11 cellular contexts compared by ENCODE assay signal in genomic region chr6:167122827-167123657, GRCh38. TPM values are rescaled to one million over a fixed set of nuclear protein-coding genes. Genes with fewer than 3 reads are reported as not detected.
DNase-seq lines count a peak whose midpoint lies in the region; ATAC-seq and TF ChIP-seq lines count a peak whose summit lies in the region.
"Had no signal": no experiment of that assay in that cellular context is flagged by ENCODE, and none has a peak within 500 bp of the region (broad histone marks: within the 10 kb centered on the region; RNA-seq: fewer than 3 reads in every experiment).

TSS of gene CCR6 (plus strand) at chr6:167123096. CDS start at chr6:167136135, 13,039 bp downstream.

- peak within 1 kb of the TSS; percentile 69 for H3K4me2 ChIP-seq in DOHH2 (ENCODE audit: low read length)
- peak within 1 kb of the TSS; percentile 63 for H3K4me2 ChIP-seq in OCI-LY7 (ENCODE audit: low read length)

- peak within 1 kb of the TSS; percentile 51 for H3K4me3 ChIP-seq in DOHH2 (ENCODE audit: low read length)
- peak within 1 kb of the TSS; percentile 40 for H3K4me3 ChIP-seq in OCI-LY7 (ENCODE audit: low read depth, low read length, poor library complexity, severe bottlenecking)
- H3K4me3 ChIP-seq in mononuclear cell (ENCODE audit: low read length) = peak within 1 kb of the TSS; percentile 41

- H3K4me1 ChIP-seq in DOHH2 (ENCODE audit: control insufficient read depth, low read length) (peaks cover 68% of the 10 kb centered on the region), OCI-LY7 (ENCODE audit: insufficient read depth, low read length, poor library complexity, severe bottlenecking) (peaks cover 76% of the 10 kb centered on the region), mononuclear cell (ENCODE audit: insufficient read depth, low read length) (peaks cover 64% of the 10 kb centered on the region)

- H3K36me3 ChIP-seq in DOHH2 (ENCODE audit: control insufficient read depth, low read length) (no peaks in the 10 kb centered on the region), OCI-LY7 (ENCODE audit: insufficient read depth, low read length) (no peaks in the 10 kb centered on the region; the same call in 1 of the 2 replicates)
- H3K36me3 ChIP-seq: neutrophil had no signal

- intact Hi-C loops in OCI-LY7 (cut with micrococcal nuclease; ENCODE audit: unreplicated experiment) = no loop called here

- no TSS peak for BruUV-seq in OCI-LY7 (replicated peaks; lab: Mats Ljungman, UMichigan)

- peaks cover 17% of the 10 kb centered on the region; the same call in 1 of the 2 replicates for H4K20me1 ChIP-seq in DOHH2 (ENCODE audit: control insufficient read depth, insufficient read depth, low read depth, low read length)
- H4K20me1 ChIP-seq in OCI-LY7 (ENCODE audit: insufficient read depth, low read length) = no peaks in the 10 kb centered on the region

- H3K9me2 ChIP-seq in DOHH2 (replicated peaks; ENCODE audit: control insufficient read depth, low read length) = no peaks in the 10 kb centered on the region
- no peaks in the 10 kb centered on the region for H3K9me2 ChIP-seq in OCI-LY7 (ENCODE audit: insufficient read depth, low read length)

- peak; percentile 35 for DNase-seq in OCI-LY7 (ENCODE audit: low spot score)
- DNase-seq in NCI-H510A (lab: John Stamatoyannopoulos, UW) = no peak
- no peak for DNase-seq in iPS-NIHi7 (ENCODE audit: extremely low spot score)
- DNase-seq in GM13977 (ENCODE audit: low spot score) = no peak
- DNase-seq: NCI-H526 treated with DMSO at 0.1 percent for 48 hours had no signal

- H3K79me2 ChIP-seq in DOHH2 (ENCODE audit: control insufficient read depth, low read length) (no peaks in the 10 kb centered on the region), OCI-LY7 (ENCODE audit: insufficient read depth, low read depth, low read length) (no peaks in the 10 kb centered on the region)

- H3K27me3 ChIP-seq in DOHH2 (ENCODE audit: control insufficient read depth, low read length) = peaks cover 25% of the 10 kb centered on the region
- no peaks in the 10 kb centered on the region for H3K27me3 ChIP-seq in mononuclear cell (ENCODE audit: insufficient read depth, low read length)
- H3K27me3 ChIP-seq: neutrophil had no signal

- 0 out of 2 replicates have a peak within 1 kb of the TSS, but pooled peaks have one; percentile 3 for H3K27ac ChIP-seq in DOHH2 (ENCODE audit: low read depth, low read length)
- peak within 1 kb of the TSS; percentile 56 for H3K27ac ChIP-seq in OCI-LY7 (ENCODE audit: low read depth, low read length, poor library complexity, severe bottlenecking)
- H3K27ac ChIP-seq: neutrophil had no signal

- POLR2A ChIA-PET in OCI-LY7 (lab: Charles Lee) = interaction anchor here (0.5 to 8.0 kb wide), 15 partner anchors 9 to 169 kb away, joined by 3 to 96 read pairs (median 5); no protein-coding TSS in a partner anchor

- in situ Hi-C loops in GM13977 (cut with MboI; ENCODE audit: low pct_unique_long_range_greater_than_20kb, low sequenced_read_pairs, unreplicated experiment) = no loop called here

- peak; percentile 22 for ATAC-seq in GM19351 (IDR thresholded peaks at IDR 0.05; ENCODE audit: unreplicated experiment)
- no peak for ATAC-seq in GM18858 (IDR thresholded peaks at IDR 0.05; ENCODE audit: unreplicated experiment)

- peak within 1 kb of the TSS; percentile 25; the same call in 1 of the 2 replicates for H2AFZ ChIP-seq in OCI-LY7 (ENCODE audit: low read length)

- CTCF ChIA-PET in OCI-LY7 (lab: Charles Lee; ENCODE audit: unreplicated experiment) = interaction anchor here (0.6 to 1.9 kb wide), 7 partner anchors 9 to 166 kb away, joined by 3 to 8 read pairs (median 5); partner anchors contain the start of gene CEP43

- H3F3A ChIP-seq in DOHH2 (ENCODE audit: control insufficient read depth, insufficient read depth) = peaks cover 25% of the 10 kb centered on the region

- H3K9me3 ChIP-seq in DOHH2 (ENCODE audit: control insufficient read depth, insufficient read depth, low read length) (no peaks in the 10 kb centered on the region), OCI-LY7 (ENCODE audit: low read length) (no peaks in the 10 kb centered on the region), mononuclear cell (ENCODE audit: low read depth, low read length) (no peaks in the 10 kb centered on the region)
- H3K9me3 ChIP-seq: neutrophil had no signal

- no peak for TF ChIP-seq CTCF in DOHH2 (IDR thresholded peaks at IDR 0.05; ENCODE audit: low read depth, low read length, poor library complexity, severe bottlenecking)
- TF ChIP-seq CTCF in OCI-LY7 (conservative IDR thresholded peaks at IDR 0.05; ENCODE audit: low read length) = no peak
- no peak for TF ChIP-seq CTCF in GM13977 (IDR thresholded peaks at IDR 0.05; ENCODE audit: extremely low read depth, insufficient read depth, missing control alignments)

RNA-seq across cellular contexts. Expression of gene CCR6, which starts in this region (rescaled TPM):
- 0.05 and 0.35 TPM in 2 replicates for total RNA-seq in OCI-LY7 (2014; rRNA removed; shearing (Covaris generic))
- 0.10 TPM in 1 of 2 replicates, not detected in the other for total RNA-seq in OCI-LY7 (2022)
- 14.8 TPM for total RNA-seq in mononuclear cell
- total RNA-seq: H4 had no signal

Comparison
In these comparisons a context has a peak if more than half of its experiments do, and no peak if none do; other contexts are left out.
1. RNA of gene CCR6 (total RNA-seq): 14.8 TPM in mononuclear cell (single experiment); 0.05 to 0.35 TPM in OCI-LY7; every median in the first group is over 10 times any median in the second.
2. Peak in DNase-seq, H3K4me3 ChIP-seq, H3K27ac ChIP-seq and H3K4me2 ChIP-seq in OCI-LY7; RNA of the gene not detected or under 1 TPM.
3. Peak in every context shown above with its lines, with median percentiles within 50 percentile points of each other: H3K4me3 ChIP-seq.